In genomic region chr18:907880-908512, GRCh38 we compare ENCODE assay signal across 8 cellular contexts. TPM values are rescaled to one million over a fixed set of nuclear protein-coding genes. Genes with fewer than 3 reads are reported as not detected.
DNase-seq lines count a peak whose midpoint lies in the region; ATAC-seq and TF ChIP-seq lines count a peak whose summit lies in the region.

No MANE protein-coding gene starts in this region.

- TF ChIP-seq EP300 in transverse colon (IDR thresholded peaks at IDR 0.05; ENCODE audit: low read depth): no peak

- TF ChIP-seq POLR2A in transverse colon (IDR thresholded peaks at IDR 0.05): no peak

- H3K9me3 ChIP-seq in ascending aorta: no peaks in the 10 kb centered on the region
- H3K9me3 ChIP-seq in lower lobe of right lung: no peaks in the 10 kb centered on the region
- no peaks in the 10 kb centered on the region for H3K9me3 ChIP-seq in transverse colon

- H3K4me1 ChIP-seq in ascending aorta: peaks cover 25 to 32% of the 10 kb centered on the region in 2 donors
- peaks cover 40% of the 10 kb centered on the region for H3K4me1 ChIP-seq in lower lobe of right lung
- peaks cover 7 to 42% (median 22%) of the 10 kb centered on the region in 4 donors for H3K4me1 ChIP-seq in transverse colon

- in situ Hi-C loops in transverse colon (cut with MboI; ENCODE audit: low pct_ligation_motif_present in 1 of 4, low pct_unique_long_range_greater_than_20kb in 1 of 4, low sequenced_read_pairs in 3 of 4): no loop called here

- H3K27ac ChIP-seq in ascending aorta (no peak overlapping the region), lower lobe of right lung (no peak overlapping the region), transverse colon (no peak overlapping the region)

- peak; percentile 31 to 38 for ATAC-seq in lower lobe of right lung
- ATAC-seq in HG03469 (IDR thresholded peaks at IDR 0.05; ENCODE audit: unreplicated experiment): no peak
- no peak for ATAC-seq in GM19324 (IDR thresholded peaks at IDR 0.05; ENCODE audit: low FRiP score, unreplicated experiment)

- H3K36me3 ChIP-seq in ascending aorta (no peaks in the 10 kb centered on the region), lower lobe of right lung (no peaks in the 10 kb centered on the region), transverse colon (no peaks in the 10 kb centered on the region)

- DNase-seq in activated CD8-positive, alpha-beta memory T cell treated with anti-CD3 and anti-CD28 coated beads, Interleukin-2, amount 50 U/mL, for 48 hours: peak; percentile 56
- DNase-seq in activated CD8-positive, alpha-beta memory T cell treated with anti-CD3 and anti-CD28 coated beads, Interleukin-2, amount 50 U/mL, for 4 hours: no peak
- DNase-seq in ascending aorta (ENCODE audit: low spot score in 2 of 2) (no peak), lower lobe of right lung (peak; percentile 45), transverse colon (no peak), NCI-H774 (lab: John Stamatoyannopoulos, UW) (no peak)

- H3K4me3 ChIP-seq in ascending aorta (peak overlapping the region; percentile 64 to 65), lower lobe of right lung (peak overlapping the region; percentile 53), transverse colon (peak overlapping the region in 3 of 4 donors; percentile 12 to 45 (median 19))

- WGBS in transverse colon (ENCODE audit: low coverage in 1 of 2), 2 donors: 11% methylated on average over 42 of the region's 51 CpGs; no CpG with 5 or more reads in 1 of the 2 donors

- intact Hi-C loops in ascending aorta (cut with DNase I) (no loop called here), lower lobe of right lung (cut with DNase I) (no loop called here), transverse colon (cut with DNase I; ENCODE audit: low total_unique reads) (no loop called here)

- H3K27me3 ChIP-seq in ascending aorta: peaks cover 51% of the 10 kb centered on the region
- peaks cover 87% of the 10 kb centered on the region for H3K27me3 ChIP-seq in lower lobe of right lung (ENCODE audit: low read depth)
- H3K27me3 ChIP-seq in transverse colon: peaks cover 100% of the 10 kb centered on the region

- TF ChIP-seq CTCF in ascending aorta (IDR thresholded peaks at IDR 0.05) (no peak), lower lobe of right lung (IDR thresholded peaks at IDR 0.05) (no peak), transverse colon (IDR thresholded peaks at IDR 0.05) (no peak)

RNA-seq across cellular contexts. Expression of gene ADCYAP1, which starts 3.3 kb away (rescaled TPM):
- not detected for total RNA-seq in ascending aorta
- total RNA-seq in lower lobe of right lung: 0.32 TPM
- under 1 TPM in 2 of 4 donors, not detected in 2; 0.41 to 0.64 TPM for total RNA-seq in transverse colon

Comparison
In these comparisons a context has a peak if more than half of its experiments do, and no peak if none do; other contexts are left out.
1. DNase-seq: peak in activated CD8-positive, alpha-beta memory T cell treated with anti-CD3 and anti-CD28 coated beads, Interleukin-2, amount 50 U/mL, for 48 hours (single experiment) and lower lobe of right lung (single experiment); none in activated CD8-positive, alpha-beta memory T cell treated with anti-CD3 and anti-CD28 coated beads, Interleukin-2, amount 50 U/mL, for 4 hours (single experiment), ascending aorta (0 of 2), transverse colon (single experiment) and NCI-H774 (single experiment).
2. ATAC-seq: peak in lower lobe of right lung (2 of 2); none in HG03469 (single experiment) and GM19324 (single experiment).
3. Peak in every context shown above with its lines, with median percentiles within 50 percentile points of each other: H3K4me3 ChIP-seq.